8 cellular contexts compared by ENCODE assay signal in genomic region chr9:95127249-95128176, GRCh38.
DNase-seq lines count a peak whose midpoint lies in the region; ATAC-seq and TF ChIP-seq lines count a peak whose summit lies in the region.

No MANE protein-coding gene starts in this region.

- ATAC-seq in GM18505 (IDR thresholded peaks at IDR 0.05; ENCODE audit: unreplicated experiment) (peak; percentile 66), left ventricle myocardium superior (peak; percentile 94), GM21526 (IDR thresholded peaks at IDR 0.05; ENCODE audit: low FRiP score, unreplicated experiment) (no peak)

- peak overlapping the region; percentile 22 for H3K27ac ChIP-seq in angular gyrus (ENCODE audit: low read depth, low read length)

- no peaks in the 10 kb centered on the region for H3K36me3 Mint-ChIP-seq in progenitor cell of endocrine pancreas (ENCODE audit: insufficient read depth)
- no peaks in the 10 kb centered on the region for H3K36me3 Mint-ChIP-seq in type B pancreatic cell

- no peak for TF ChIP-seq POLR2A in GM18505 (IDR thresholded peaks at IDR 0.05; ENCODE audit: borderline replicate concordance, extremely low read depth, insufficient read depth, insufficient read length)

- intact Hi-C loops in left ventricle myocardium superior (cut with micrococcal nuclease), result no loop called here

- H3K4me3 Mint-ChIP-seq in progenitor cell of endocrine pancreas (ENCODE audit: low read depth) (peak overlapping the region; percentile 72), type B pancreatic cell (peak overlapping the region; percentile 82)

- H3K9me3 Mint-ChIP-seq in progenitor cell of endocrine pancreas (ENCODE audit: low read depth), result no peaks in the 10 kb centered on the region
- H3K9me3 Mint-ChIP-seq in type B pancreatic cell, result no peaks in the 10 kb centered on the region

- H3K27me3 Mint-ChIP-seq in progenitor cell of endocrine pancreas, result no peaks in the 10 kb centered on the region
- no peaks in the 10 kb centered on the region for H3K27me3 Mint-ChIP-seq in type B pancreatic cell

- no peak overlapping the region for H3K27ac Mint-ChIP-seq in progenitor cell of endocrine pancreas
- H3K27ac Mint-ChIP-seq in type B pancreatic cell, result peak overlapping the region; percentile 15

- TF ChIP-seq CTCF in progenitor cell of endocrine pancreas (IDR thresholded peaks at IDR 0.05; ENCODE audit: unreplicated experiment) (peak; percentile 97), type B pancreatic cell (conservative IDR thresholded peaks at IDR 0.05) (peak; percentile 98)

- DNase-seq in HuH-7.5 (ENCODE audit: low spot score) (peak; percentile 72), T-helper 1 cell (peak; percentile 31 to 70 (median 54)), left ventricle myocardium superior (peak; percentile 94), progenitor cell of endocrine pancreas (ENCODE audit: low spot score, unreplicated experiment) (peak; percentile 85), type B pancreatic cell (ENCODE audit: extremely low spot score, unreplicated experiment) (peak; percentile 88)

- H3K4me1 Mint-ChIP-seq in progenitor cell of endocrine pancreas (ENCODE audit: low read depth) (peaks cover 30% of the 10 kb centered on the region), type B pancreatic cell (ENCODE audit: unreplicated experiment) (peaks cover 50% of the 10 kb centered on the region)
